1 cellular context compared by ENCODE assay signal in the genomic region with DNA sequence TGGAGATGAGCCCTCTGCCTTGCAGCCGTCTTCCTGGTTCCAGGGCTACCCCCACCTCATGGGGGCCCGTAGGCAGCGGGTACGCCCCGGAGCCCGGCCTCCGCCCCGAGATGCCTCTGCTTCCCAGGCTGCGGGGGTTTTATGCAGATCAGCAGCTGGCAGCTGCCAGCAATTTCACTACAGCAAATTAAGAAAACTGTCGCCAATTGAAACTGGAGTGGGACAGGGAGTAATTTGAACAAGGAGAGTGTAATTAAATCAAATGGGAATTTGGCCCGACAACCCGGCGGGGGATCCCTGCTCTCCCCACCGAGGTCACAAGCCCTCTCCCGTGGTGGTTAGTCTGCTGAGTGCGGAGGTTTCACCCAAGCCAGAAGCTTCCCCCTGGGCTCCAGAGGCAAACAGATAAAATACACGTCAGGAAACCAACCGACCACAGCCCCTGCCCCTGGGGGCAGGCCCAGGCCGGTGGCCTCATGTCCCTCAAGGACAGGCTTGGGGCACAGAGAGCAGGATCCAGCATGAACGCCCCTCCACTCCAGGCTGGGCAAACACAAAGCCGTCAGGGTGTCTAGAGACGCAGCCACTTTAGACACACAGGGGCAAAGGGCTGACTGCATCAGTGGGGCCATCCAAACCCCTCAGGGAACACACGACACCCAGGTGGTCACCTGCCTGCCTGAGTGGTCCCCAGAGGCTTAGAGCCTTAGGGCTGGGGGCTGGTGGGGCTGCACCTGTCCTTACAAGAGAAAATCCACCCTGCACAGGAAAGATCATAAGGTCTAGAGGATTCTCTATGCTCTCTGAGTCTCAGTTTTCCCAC.
TF ChIP-seq lines count a peak whose summit lies in the region.

No MANE protein-coding gene starts in this region.

TF ChIP-seq in SK-N-SH, 30 proteins besides CTCF, POLR2A, EP300 and RAD21 (continued from another document):
- TF ChIP-seq, protein P1, sequence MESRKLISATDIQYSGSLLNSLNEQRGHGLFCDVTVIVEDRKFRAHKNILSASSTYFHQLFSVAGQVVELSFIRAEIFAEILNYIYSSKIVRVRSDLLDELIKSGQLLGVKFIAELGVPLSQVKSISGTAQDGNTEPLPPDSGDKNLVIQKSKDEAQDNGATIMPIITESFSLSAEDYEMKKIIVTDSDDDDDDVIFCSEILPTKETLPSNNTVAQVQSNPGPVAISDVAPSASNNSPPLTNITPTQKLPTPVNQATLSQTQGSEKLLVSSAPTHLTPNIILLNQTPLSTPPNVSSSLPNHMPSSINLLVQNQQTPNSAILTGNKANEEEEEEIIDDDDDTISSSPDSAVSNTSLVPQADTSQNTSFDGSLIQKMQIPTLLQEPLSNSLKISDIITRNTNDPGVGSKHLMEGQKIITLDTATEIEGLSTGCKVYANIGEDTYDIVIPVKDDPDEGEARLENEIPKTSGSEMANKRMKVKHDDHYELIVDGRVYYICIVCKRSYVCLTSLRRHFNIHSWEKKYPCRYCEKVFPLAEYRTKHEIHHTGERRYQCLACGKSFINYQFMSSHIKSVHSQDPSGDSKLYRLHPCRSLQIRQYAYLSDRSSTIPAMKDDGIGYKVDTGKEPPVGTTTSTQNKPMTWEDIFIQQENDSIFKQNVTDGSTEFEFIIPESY (IDR thresholded peaks at IDR 0.05; ENCODE audit: borderline replicate concordance, low read depth) = no peak
- no peak for TF ChIP-seq GATA2 (CRISPR knock-in tag; IDR thresholded peaks at IDR 0.05)
- TF ChIP-seq NFIC (IDR thresholded peaks at IDR 0.05; ENCODE audit: borderline replicate concordance) = no peak
- TF ChIP-seq TCF12 (IDR thresholded peaks at IDR 0.05) = no peak
- TF ChIP-seq POLR2AphosphoS5 (IDR thresholded peaks at IDR 0.05; ENCODE audit: low read depth, low read length) = no peak
- TF ChIP-seq RCOR1 (IDR thresholded peaks at IDR 0.05; ENCODE audit: low read length) = no peak
- no peak for TF ChIP-seq TAF1 (IDR thresholded peaks at IDR 0.05; ENCODE audit: borderline replicate concordance, low read depth, low read length)
- TF ChIP-seq, protein P2, sequence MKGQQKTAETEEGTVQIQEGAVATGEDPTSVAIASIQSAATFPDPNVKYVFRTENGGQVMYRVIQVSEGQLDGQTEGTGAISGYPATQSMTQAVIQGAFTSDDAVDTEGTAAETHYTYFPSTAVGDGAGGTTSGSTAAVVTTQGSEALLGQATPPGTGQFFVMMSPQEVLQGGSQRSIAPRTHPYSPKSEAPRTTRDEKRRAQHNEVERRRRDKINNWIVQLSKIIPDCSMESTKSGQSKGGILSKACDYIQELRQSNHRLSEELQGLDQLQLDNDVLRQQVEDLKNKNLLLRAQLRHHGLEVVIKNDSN (IDR thresholded peaks at IDR 0.05; ENCODE audit: borderline replicate concordance, low read depth) = no peak
TF ChIP-seq in SK-N-SH: peak in this region for 0.
